10 cellular contexts compared by ENCODE assay signal in genomic region chr6:111536888-111537287, GRCh38. TPM values are rescaled to one million over a fixed set of nuclear protein-coding genes. Genes with fewer than 3 reads are reported as not detected.
DNase-seq lines count a peak whose midpoint lies in the region; ATAC-seq, FAIRE-seq and TF ChIP-seq lines count a peak whose summit lies in the region.
"Had no signal": no experiment of that assay in that cellular context is flagged by ENCODE, and none has a peak within 500 bp of the region (broad histone marks: within the 10 kb centered on the region; RNA-seq: fewer than 3 reads in every experiment).

No MANE protein-coding gene starts in this region.

- H3K27ac ChIP-seq in GM12878 (ENCODE audit: control insufficient read depth, insufficient read depth) = no peak overlapping the region

- H3K4me2 ChIP-seq in GM12878 (ENCODE audit: control insufficient read depth, insufficient read depth) = peak overlapping the region; percentile 7; the same call in 1 of the 2 replicates

- no peaks in the 10 kb centered on the region for H3K9me3 ChIP-seq in GM12878 (replicated peaks; ENCODE audit: control insufficient read depth, insufficient read depth, low read length)

- peaks cover 20% of the 10 kb centered on the region for H3K4me1 ChIP-seq in GM12878 (ENCODE audit: control insufficient read depth, insufficient read depth, low read length)

- no peak for TF ChIP-seq RAD21 in GM12878 (IDR thresholded peaks at IDR 0.05; ENCODE audit: insufficient read depth, low read depth, low read length)

- no TSS peak for BruUV-seq in GM12878 (replicated peaks; lab: Mats Ljungman, UMichigan)

- H4K20me1 ChIP-seq in GM12878 (ENCODE audit: control insufficient read depth, insufficient read depth) = no peaks in the 10 kb centered on the region

- DNase-seq in GM12878 (ENCODE audit: low read depth, low spot score) (no peak), neural crest cell (ENCODE audit: low read depth, low spot score) (no peak), D341Med (ENCODE audit: low spot score) (no peak), EL (no peak), NCI-H1436 (lab: John Stamatoyannopoulos, UW) (no peak)
- DNase-seq: activated naive CD4-positive, alpha-beta T cell treated with anti-CD3 and anti-CD28 coated beads, Interleukin-2, amount 50 U/mL, for 16 hours had no signal

- H3K27ac Mint-ChIP-seq in neural crest cell (ENCODE audit: unreplicated experiment) = peak overlapping the region; percentile 53

- in situ Hi-C loops in GM12878 (cut with MboI) = no loop called here

- H3K36me3 Mint-ChIP-seq in neural crest cell (ENCODE audit: low read depth) = no peaks in the 10 kb centered on the region

- H3K9me3 Mint-ChIP-seq in neural crest cell = no peaks in the 10 kb centered on the region

- peaks cover 43% of the 10 kb centered on the region for H3K4me1 Mint-ChIP-seq in neural crest cell

- ATAC-seq in GM18868 (IDR thresholded peaks at IDR 0.05; ENCODE audit: unreplicated experiment) (peak; percentile 85), HG03442 (IDR thresholded peaks at IDR 0.05; ENCODE audit: unreplicated experiment) (peak; percentile 63), GM12878 (peak; percentile 72), HG02763 (IDR thresholded peaks at IDR 0.05; ENCODE audit: unreplicated experiment) (no peak)

- no peak for FAIRE-seq in GM12878 (lab: Jason Lieb, UNC)
- FAIRE-seq: RCC 7860 had no signal

- SMC1A ChIA-PET in GM12878 (lab: Charles Lee; ENCODE audit: uncharacterized antibody, unreplicated experiment) = interaction anchor here (1.1 to 1.2 kb wide), 2 partner anchors 9 to 42 kb away, joined by 3 to 4 read pairs; no protein-coding TSS in a partner anchor

- TF ChIP-seq EP300 in GM12878 (IDR thresholded peaks at IDR 0.05; ENCODE audit: borderline replicate concordance in 1 of 2, control insufficient read depth in 1 of 2, low read depth in 2 of 2, low read length in 2 of 2) = no peak

- no peak overlapping the region for H3K9ac ChIP-seq in GM12878 (ENCODE audit: control insufficient read depth, insufficient read depth, low read length)

- TF ChIP-seq CTCF in GM12878 (IDR thresholded peaks at IDR 0.05 in 2 of 3, conservative IDR thresholded peaks at IDR 0.05 in 1 of 3; ENCODE audit: control insufficient read depth in 2 of 3, extremely low read depth in 1 of 3, insufficient read depth in 1 of 3, low read depth in 3 of 3, low read length in 3 of 3) (no peak), neural crest cell (conservative IDR thresholded peaks at IDR 0.05) (no peak)

- RAD21 ChIA-PET in GM12878 (lab: Charles Lee; ENCODE audit: unreplicated experiment) = no interaction called here

- no peaks in the 10 kb centered on the region for H3K79me2 ChIP-seq in GM12878 (ENCODE audit: control insufficient read depth, insufficient read depth, low read length)

- H3K27me3 ChIP-seq in GM12878 (replicated peaks in 1 of 2; ENCODE audit: control insufficient read depth in 2 of 2, insufficient read depth in 2 of 2, low read length in 1 of 2) = no peaks in the 10 kb centered on the region

- H3K4me3 ChIP-seq in GM12878 = no peak overlapping the region

- H3K27me3 Mint-ChIP-seq in neural crest cell (ENCODE audit: low read depth) = no peaks in the 10 kb centered on the region

- TF ChIP-seq POLR2A in GM12878 (IDR thresholded peaks at IDR 0.05; ENCODE audit: low read depth, low read length) = no peak

- 65% methylated on average over 3 of the region's 3 CpGs for WGBS in GM12878 (ENCODE audit: insufficient coverage, insufficient replicate concordance, low lambda C conversion rate, missing lambda C conversion rate)

- H3K36me3 ChIP-seq in GM12878 (ENCODE audit: control insufficient read depth in 2 of 2, insufficient read depth in 2 of 2, low read length in 1 of 2) = no peaks in the 10 kb centered on the region

- peak overlapping the region; percentile 47; the same call in 1 of the 2 replicates for H2AFZ ChIP-seq in GM12878 (ENCODE audit: control insufficient read depth, low read depth, low read length)

- CTCF ChIA-PET in GM12878 (lab: Yijun Ruan, JAX) = interaction anchor here (0.6 kb wide), 1 partner anchor 358 kb away, joined by 4 read pairs; no protein-coding TSS in a partner anchor

- no peak overlapping the region for H3K4me3 Mint-ChIP-seq in neural crest cell

- POLR2A ChIA-PET in GM12878 (lab: Charles Lee) = no interaction called here

- intact Hi-C loops in GM12878 (cut with micrococcal nuclease; ENCODE audit: unreplicated experiment) = no loop called here

TF ChIP-seq in GM12878, 131 proteins besides CTCF, POLR2A, EP300 and RAD21 (continues in another document):
- no peak for TF ChIP-seq ZBTB11 (CRISPR knock-in tag; IDR thresholded peaks at IDR 0.05)
- TF ChIP-seq SPI1 (IDR thresholded peaks at IDR 0.05; ENCODE audit: borderline replicate concordance, insufficient read depth, low read depth, low read length) = peak; percentile 57; the same call in 1 of the 2 replicates
- no peak for TF ChIP-seq ESRRA (IDR thresholded peaks at IDR 0.05; ENCODE audit: low read length)
- no peak for TF ChIP-seq ATF3 (IDR thresholded peaks at IDR 0.05; ENCODE audit: borderline replicate concordance, extremely low read depth, low read depth, low read length)
- TF ChIP-seq CBX3 (IDR thresholded peaks at IDR 0.05; ENCODE audit: borderline replicate concordance, low read depth) = no peak
- TF ChIP-seq RUNX3 (IDR thresholded peaks at IDR 0.05; ENCODE audit: low read length) = peak; percentile 28; the same call in 1 of the 2 replicates
- no peak for TF ChIP-seq HCFC1 (IDR thresholded peaks at IDR 0.05; ENCODE audit: low read length)
- TF ChIP-seq MXI1 (IDR thresholded peaks at IDR 0.05; ENCODE audit: low read depth, low read length) = no peak
- no peak for TF ChIP-seq TCF12 (IDR thresholded peaks at IDR 0.05; ENCODE audit: low read depth, low read length)
- no peak for TF ChIP-seq SIN3A (IDR thresholded peaks at IDR 0.05; ENCODE audit: low read depth, low read length)

RNA-seq across cellular contexts. Expression of gene REV3L, which starts 53.9 kb away (rescaled TPM):
- 133 and 149 TPM in 2 replicates for total RNA-seq in GM12878 (2013; cell fraction: nucleolus; rRNA removed)
- total RNA-seq in GM12878 (2014; rRNA removed) = 24.9 and 32.5 TPM in 2 replicates
- total RNA-seq in GM12878 (2014; rRNA removed; fragmentation: Illumina TruSeq; extraction: Trizol) = 29.3 and 30.1 TPM in 2 replicates
- 18.9 and 20.4 TPM in 2 replicates for total RNA-seq in GM12878 (2021)
- polyA plus RNA-seq in GM12878 (2011; ENCODE audit: low read depth) = 6.9 TPM
- polyA plus RNA-seq in GM12878 (2011; rRNA removed) = 33.6 and 46.9 TPM in 2 replicates
- 12.9 and 13.8 TPM in 2 replicates for polyA plus RNA-seq in GM12878 (2011; cell fraction: cytosol; rRNA removed)
- 24.7 and 30.4 TPM in 2 replicates for polyA plus RNA-seq in GM12878 (2011; cell fraction: nucleus; rRNA removed)
- 8.3 and 11.5 TPM in 2 replicates for polyA plus RNA-seq in GM12878 (2012)
- 22.2 and 24.2 TPM in 2 replicates for polyA plus RNA-seq in GM12878 (2014; fragmentation: Illumina TruSeq; extraction: Trizol)
- 1 to 10 TPM; 7.6 to 8.6 TPM for polyA plus RNA-seq in GM12878 (2014; fragmentation: Nextera tagmentation; extraction: Ambion mirVana)
- polyA plus RNA-seq in GM12878 (2014; rRNA removed) = 13.6 and 17.9 TPM in 2 replicates
- polyA plus RNA-seq in GM12878 (2016; fragmentation: Nextera tagmentation; extraction: Ambion mirVana) = 10 to 100 TPM; 20.9 to 22.5 TPM
- 43.9 and 57.9 TPM in 2 replicates for polyA minus RNA-seq in GM12878 (2011; rRNA and poly(A)+ RNA removed)
- polyA minus RNA-seq in GM12878 (2011; cell fraction: cytosol; rRNA and poly(A)+ RNA removed) = 21.4 and 26.6 TPM in 2 replicates
- polyA minus RNA-seq in GM12878 (2011; cell fraction: nucleus; rRNA and poly(A)+ RNA removed) = 42.3 and 68.2 TPM in 2 replicates
- total RNA-seq in neural crest cell = 17.1 and 22.2 TPM in 2 replicates
